Comparison of ENCODE assay signal across 25 cellular contexts in the genomic region with DNA sequence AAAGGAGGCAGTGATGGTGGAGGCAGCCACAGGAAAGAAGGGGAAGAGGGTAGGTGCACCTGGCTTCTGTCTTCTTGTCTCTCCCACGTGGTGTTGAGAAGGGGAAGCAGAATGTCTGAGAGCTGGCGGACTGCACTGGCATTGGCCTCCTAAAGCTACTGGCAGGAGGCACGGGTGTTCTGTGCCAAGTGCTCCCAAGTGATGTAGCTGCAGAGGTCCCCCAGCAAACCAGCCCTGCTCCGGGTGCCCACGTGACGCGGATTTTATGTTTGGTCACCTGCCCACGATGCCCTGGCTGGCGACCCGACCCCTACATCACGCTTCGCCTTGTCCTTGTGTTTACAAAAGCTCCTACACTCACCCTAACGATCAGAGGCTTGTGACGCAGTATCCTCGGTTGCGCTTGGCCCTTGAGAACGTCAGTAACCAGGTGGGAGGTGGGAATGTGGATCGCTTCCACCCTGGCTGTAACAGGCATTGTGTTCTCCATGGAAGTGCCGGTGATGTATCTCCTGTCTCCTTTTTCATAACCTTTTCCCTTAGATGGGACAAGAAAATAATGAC. TPM values are rescaled to one million over a fixed set of nuclear protein-coding genes. Genes with fewer than 3 reads are reported as not detected.
"Had no signal": no experiment of that assay in that cellular context is flagged by ENCODE, and none has a peak within 500 bp of the region (broad histone marks: within the 10 kb centered on the region; RNA-seq: fewer than 3 reads in every experiment).

No MANE protein-coding gene starts in this region.

- H3K36me3 ChIP-seq: neural progenitor cell had no signal

- H3K27me3 ChIP-seq: adrenal gland, left lung, neural progenitor cell, upper lobe of right lung had no signal

- FAIRE-seq: bronchial epithelial cell had no signal

- H3K27ac Mint-ChIP-seq: activated naive CD4-positive, alpha-beta T cell treated with anti-CD3 and anti-CD28 coated beads, Interleukin-2, amount 50 U/mL, for 72 hours; dendritic cell treated with granulocyte-macrophage colony-stimulating factor and Interleukin-4, amounts not matched to agents 40 ng/mL and 50 ng/mL, for 4 days; memory B cell; neural progenitor cell had no signal

- DNase-seq: activated CD4-positive, alpha-beta T cell treated with anti-CD3 and anti-CD28 coated beads, Interleukin-2, amount 50 U/mL, for 1 hour; activated CD8-positive, alpha-beta memory T cell treated with anti-CD3 and anti-CD28 coated beads for 24 hours; activated CD8-positive, alpha-beta memory T cell treated with anti-CD3 and anti-CD28 coated beads, Interleukin-2, amount 50 U/mL, for 48 hours; activated gamma-delta T cell treated with Interleukin-2 at 50 U/mL for 16 hours; activated T-cell treated with anti-CD3 and anti-CD28 coated beads, Interleukin-2, amount 50 U/mL, for 48 hours; adrenal gland; effector memory CD4-positive, alpha-beta T cell; hippocampal formation; islet precursor cell; left lung; mucosa of descending colon; naive B cell; psoas muscle; stimulated activated naive CD4-positive, alpha-beta T cell; T-helper 1 cell; upper lobe of right lung had no signal

- H3K4me2 ChIP-seq: neural progenitor cell had no signal

- H2AFZ ChIP-seq: neural progenitor cell had no signal

- H3K27ac ChIP-seq: adrenal gland, left lung, neural progenitor cell, psoas muscle, upper lobe of right lung had no signal

- H3K4me3 Mint-ChIP-seq: dendritic cell treated with granulocyte-macrophage colony-stimulating factor and Interleukin-4, amounts not matched to agents 40 ng/mL and 50 ng/mL, for 4 days; memory B cell; naive B cell; neural progenitor cell had no signal

- H3K4me3 ChIP-seq: adrenal gland, left lung, mucosa of descending colon, neural progenitor cell, psoas muscle, upper lobe of right lung had no signal

- H3K4me1 Mint-ChIP-seq: neural progenitor cell had no signal

- H3K9ac ChIP-seq: neural progenitor cell had no signal

- ATAC-seq: activated naive CD4-positive, alpha-beta T cell treated with anti-CD3 and anti-CD28 coated beads, Interleukin-2, amount 50 U/mL, for 72 hours; left lung; mucosa of descending colon; psoas muscle; sciatic nerve; upper lobe of right lung had no signal

- H3K4me1 ChIP-seq: adrenal gland, left lung, neural progenitor cell, psoas muscle, upper lobe of right lung had no signal

- H3K9me3 ChIP-seq: adrenal gland, left lung, mucosa of descending colon, psoas muscle, upper lobe of right lung had no signal

- H3K27me3 Mint-ChIP-seq: dendritic cell treated with granulocyte-macrophage colony-stimulating factor and Interleukin-4, amounts not matched to agents 40 ng/mL and 50 ng/mL, for 4 days; memory B cell; naive B cell had no signal

- H3K9me3 Mint-ChIP-seq: dendritic cell treated with granulocyte-macrophage colony-stimulating factor and Interleukin-4, amounts not matched to agents 40 ng/mL and 50 ng/mL, for 4 days; memory B cell; naive B cell; neural progenitor cell had no signal

RNA-seq across cellular contexts. Expression of gene XG, which starts 28.4 kb away (rescaled TPM):
- total RNA-seq: adrenal gland, chondrocyte, glomerular endothelial cell, osteocyte had no signal
